ENCODE assay signal across 16 cellular contexts in genomic region chr13:94196426-94196825, GRCh38.
DNase-seq lines count a peak whose midpoint lies in the region; ATAC-seq lines count a peak whose summit lies in the region.
"Had no signal": no experiment of that assay in that cellular context is flagged by ENCODE, and none has a peak within 500 bp of the region (broad histone marks: within the 10 kb centered on the region; RNA-seq: fewer than 3 reads in every experiment).

No MANE protein-coding gene starts in this region.

- CTCF ChIA-PET in activated naive CD4-positive, alpha-beta T cell treated with anti-CD3 and anti-CD28 coated beads for 36 hours (lab: Charles Lee): no interaction called here

- intact Hi-C loops in activated naive CD4-positive, alpha-beta T cell treated with anti-CD3 and anti-CD28 coated beads for 36 hours (cut with micrococcal nuclease): no loop called here

- peak; percentile 77 for ATAC-seq in esophagus mucosa
- ATAC-seq: A549, HCT116, K562, Panc1, Right ventricle myocardium inferior had no signal

- no peaks in the 10 kb centered on the region for H3K36me3 Mint-ChIP-seq in activated naive CD4-positive, alpha-beta T cell treated with anti-CD3 and anti-CD28 coated beads for 36 hours (ENCODE audit: low read depth)
- H3K36me3 Mint-ChIP-seq: CD14-positive monocyte had no signal

- no peak overlapping the region for H3K27ac Mint-ChIP-seq in activated naive CD4-positive, alpha-beta T cell treated with anti-CD3 and anti-CD28 coated beads for 36 hours
- H3K27ac Mint-ChIP-seq: CD14-positive monocyte had no signal

- DNase-seq in Daoy (ENCODE audit: low read depth) (peak; percentile 3), NOMO-1 treated with DMSO at 0.1 percent for 48 hours (lab: John Stamatoyannopoulos, UW; ENCODE audit: unreplicated experiment) (peak; percentile 60), retina (peak; percentile 72), DMS53 treated with DMSO at 0.1 percent for 48 hours (lab: John Stamatoyannopoulos, UW; ENCODE audit: unreplicated experiment) (no peak), superior temporal gyrus (ENCODE audit: extremely low spot score) (no peak)
- DNase-seq in activated naive CD4-positive, alpha-beta T cell treated with anti-CD3 and anti-CD28 coated beads for 36 hours: no peak
- DNase-seq: COR-L47, NCI-H1048, NCI-H748 treated with DMSO at 0.1 percent for 48 hours had no signal

- no peak overlapping the region for H3K4me3 Mint-ChIP-seq in activated naive CD4-positive, alpha-beta T cell treated with anti-CD3 and anti-CD28 coated beads for 36 hours
- H3K4me3 Mint-ChIP-seq: CD14-positive monocyte had no signal

- no peaks in the 10 kb centered on the region for H3K4me1 Mint-ChIP-seq in activated naive CD4-positive, alpha-beta T cell treated with anti-CD3 and anti-CD28 coated beads for 36 hours (ENCODE audit: low read depth)

- peaks cover 3% of the 10 kb centered on the region for H3K27me3 Mint-ChIP-seq in activated naive CD4-positive, alpha-beta T cell treated with anti-CD3 and anti-CD28 coated beads for 36 hours (ENCODE audit: low read depth)

- H3K9me3 Mint-ChIP-seq in activated naive CD4-positive, alpha-beta T cell treated with anti-CD3 and anti-CD28 coated beads for 36 hours: no peaks in the 10 kb centered on the region

Comparison
In these comparisons a context has a peak if more than half of its experiments do, and no peak if none do; other contexts are left out.
1. DNase-seq: peak in Daoy (single experiment), NOMO-1 treated with DMSO at 0.1 percent for 48 hours (single experiment) and retina (single experiment); none in activated naive CD4-positive, alpha-beta T cell treated with anti-CD3 and anti-CD28 coated beads for 36 hours (single experiment), DMS53 treated with DMSO at 0.1 percent for 48 hours (single experiment) and superior temporal gyrus (single experiment).